In genomic region chr2:222318026-222318711, GRCh38 we compare ENCODE assay signal across 8 cellular contexts.
A peak's percentile ranks its signal among the peaks of the same experiment; 100 is the strongest.
DNase-seq lines count a peak whose midpoint lies in the region; ATAC-seq and TF ChIP-seq lines count a peak whose summit lies in the region.

No MANE protein-coding gene starts in this region.

- no peaks in the 10 kb centered on the region for H3K36me3 Mint-ChIP-seq in activated T-cell treated with anti-CD3 and anti-CD28 coated beads, Interleukin-2, amount 50 U/mL, for 24 hours (ENCODE audit: low read depth)

- H3K27ac ChIP-seq in HUES6 (ENCODE audit: low read depth, low read length) (no peak overlapping the region), OCI-LY1 (ENCODE audit: low read depth, low read length, poor library complexity, severe bottlenecking) (no peak overlapping the region)

- in situ Hi-C loops in astrocyte of the spinal cord (cut with HindIII; ENCODE audit: low sequenced_read_pairs), result loop anchor here (25.0 kb wide), 1 partner anchor 281 kb away; no protein-coding TSS in a partner anchor

- peaks cover 95% of the 10 kb centered on the region for H3K27me3 ChIP-seq in HUES6 (ENCODE audit: control insufficient read depth, insufficient read depth, low read length)
- no peaks in the 10 kb centered on the region for H3K27me3 ChIP-seq in OCI-LY1 (ENCODE audit: insufficient read depth, low read length)

- H3K9me3 Mint-ChIP-seq in activated T-cell treated with anti-CD3 and anti-CD28 coated beads, Interleukin-2, amount 50 U/mL, for 24 hours, result no peaks in the 10 kb centered on the region

- H3K9ac ChIP-seq in HUES6 (ENCODE audit: low read length) (peak overlapping the region; percentile 44), OCI-LY1 (ENCODE audit: low read length) (peak overlapping the region; percentile 16; the same call in 1 of the 2 replicates)

- peak overlapping the region; percentile 78 for H3K4me2 ChIP-seq in OCI-LY1 (ENCODE audit: low read length)

- DNase-seq in activated T-cell treated with anti-CD3 and anti-CD28 coated beads, Interleukin-2, amount 50 U/mL, for 24 hours, result peak; percentile 68
- DNase-seq in activated T-cell treated with anti-CD3 and anti-CD28 coated beads for 4 hours, result no peak
- peak; percentile 81 for DNase-seq in astrocyte of the spinal cord (ENCODE audit: low read depth, low spot score)
- DNase-seq in retinal pigment epithelial cell (ENCODE audit: low read depth), result peak; percentile 26

- H4K20me1 ChIP-seq in OCI-LY1 (ENCODE audit: insufficient read depth, low read length), result no peaks in the 10 kb centered on the region

- H3K79me2 ChIP-seq in OCI-LY1 (ENCODE audit: insufficient read depth, low read length), result no peaks in the 10 kb centered on the region

- H3K4me3 Mint-ChIP-seq in activated T-cell treated with anti-CD3 and anti-CD28 coated beads, Interleukin-2, amount 50 U/mL, for 24 hours, result peak overlapping the region; percentile 75

- H3K36me3 ChIP-seq in HUES6 (ENCODE audit: control insufficient read depth, insufficient read depth, low read length), result no peaks in the 10 kb centered on the region
- no peaks in the 10 kb centered on the region for H3K36me3 ChIP-seq in OCI-LY1 (ENCODE audit: insufficient read depth, low read length)

- H2AFZ ChIP-seq in OCI-LY1 (ENCODE audit: low read length), result no peak overlapping the region

- peaks cover 78% of the 10 kb centered on the region for H3K27me3 Mint-ChIP-seq in activated T-cell treated with anti-CD3 and anti-CD28 coated beads, Interleukin-2, amount 50 U/mL, for 24 hours

- peak; percentile 54; the same call in 1 of the 2 replicates for TF ChIP-seq CTCF in OCI-LY1 (IDR thresholded peaks at IDR 0.05; ENCODE audit: low read length)
- TF ChIP-seq CTCF in astrocyte of the spinal cord (IDR thresholded peaks at IDR 0.05; ENCODE audit: low read depth, low read length), result peak; percentile 45
- peak; percentile 57 for TF ChIP-seq CTCF in retinal pigment epithelial cell (conservative IDR thresholded peaks at IDR 0.05; ENCODE audit: low read depth, low read length)

- peaks cover 9% of the 10 kb centered on the region for H3K4me1 Mint-ChIP-seq in activated T-cell treated with anti-CD3 and anti-CD28 coated beads, Interleukin-2, amount 50 U/mL, for 24 hours (ENCODE audit: low read depth)

- H3K4me1 ChIP-seq in HUES6 (ENCODE audit: control insufficient read depth, insufficient read depth, low read length) (peaks cover 9% of the 10 kb centered on the region), OCI-LY1 (ENCODE audit: insufficient read depth, low read length, severe bottlenecking) (peaks cover 10% of the 10 kb centered on the region)

- peak overlapping the region; percentile 72 for H3K4me3 ChIP-seq in HUES6 (ENCODE audit: low read depth, low read length)
- H3K4me3 ChIP-seq in OCI-LY1 (ENCODE audit: low read depth, low read length, poor library complexity, severe bottlenecking), result peak overlapping the region; percentile 59
- peak overlapping the region; percentile 39 for H3K4me3 ChIP-seq in astrocyte of the spinal cord (ENCODE audit: low read depth, low read length)
- H3K4me3 ChIP-seq in iPS-11a (ENCODE audit: low read depth, low read length), result peak overlapping the region; percentile 39
- H3K4me3 ChIP-seq in retinal pigment epithelial cell (ENCODE audit: low read length), result peak overlapping the region; percentile 42

- H3K9me3 ChIP-seq in HUES6 (ENCODE audit: control insufficient read depth, insufficient read depth, low read depth, low read length) (no peaks in the 10 kb centered on the region), OCI-LY1 (ENCODE audit: low read length) (no peaks in the 10 kb centered on the region)

- H3K27ac Mint-ChIP-seq in activated T-cell treated with anti-CD3 and anti-CD28 coated beads, Interleukin-2, amount 50 U/mL, for 24 hours, result no peak overlapping the region

- no peaks in the 10 kb centered on the region; the same call in 1 of the 2 replicates for H3F3A ChIP-seq in OCI-LY1 (ENCODE audit: insufficient read depth, low read length)

- H3K9me2 ChIP-seq in OCI-LY1 (ENCODE audit: low read depth, low read length), result no peaks in the 10 kb centered on the region

- ATAC-seq in GM21717 (IDR thresholded peaks at IDR 0.05; ENCODE audit: unreplicated experiment), result peak; percentile 54
